In genomic region chr13:97506511-97506910, GRCh38 we compare ENCODE assay signal across 1 cellular context.
TF ChIP-seq lines count a peak whose summit lies in the region.

No MANE protein-coding gene starts in this region.

TF ChIP-seq in GM23338, 12 proteins besides CTCF, POLR2A, EP300 and RAD21 (continued from another document):
- TF ChIP-seq ZNF462 (CRISPR knock-in tag; IDR thresholded peaks at IDR 0.05), result no peak
- no peak for TF ChIP-seq JUNB (IDR thresholded peaks at IDR 0.05; ENCODE audit: unreplicated experiment)
- TF ChIP-seq CREB1 (CRISPR knock-in tag; IDR thresholded peaks at IDR 0.05; ENCODE audit: low read depth), result no peak
